In the genomic region with DNA sequence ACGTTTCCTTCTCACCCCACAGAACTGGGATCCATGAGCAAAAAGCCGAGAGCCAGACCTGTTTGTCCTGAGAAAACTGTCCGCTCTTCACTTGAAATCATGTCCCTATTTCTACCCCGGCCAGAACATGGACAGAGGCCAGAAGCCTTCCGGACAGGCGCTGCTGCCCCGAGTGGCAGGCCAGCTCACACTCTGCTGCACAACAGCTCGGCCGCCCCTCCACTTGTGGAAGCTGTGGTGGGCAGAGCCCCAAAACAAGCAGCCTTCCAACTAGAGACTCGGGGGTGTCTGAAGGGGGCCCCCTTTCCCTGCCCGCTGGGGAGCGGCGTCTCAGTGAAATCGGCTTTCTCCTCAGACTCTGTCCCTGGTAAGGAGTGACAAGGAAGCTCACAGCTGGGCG, we compare ENCODE assay signal across 16 cellular contexts. TPM values are rescaled to one million over a fixed set of nuclear protein-coding genes. Genes with fewer than 3 reads are reported as not detected.
DNase-seq lines count a peak whose midpoint lies in the region; ATAC-seq and TF ChIP-seq lines count a peak whose summit lies in the region.
"Had no signal": no experiment of that assay in that cellular context is flagged by ENCODE, and none has a peak within 500 bp of the region (broad histone marks: within the 10 kb centered on the region; RNA-seq: fewer than 3 reads in every experiment).

No MANE protein-coding gene starts in this region.

- TF ChIP-seq CTCF in dorsolateral prefrontal cortex (IDR thresholded peaks at IDR 0.05 in 54 of 56, conservative IDR thresholded peaks at IDR 0.05 in 2 of 56; ENCODE audit: low read depth in 1 of 56, partially characterized antibody in 56 of 56) (peak in 21 of 56 donors; percentile 9 to 48 (median 23)), smooth muscle cell (IDR thresholded peaks at IDR 0.05; ENCODE audit: borderline replicate concordance, insufficient read depth, poor library complexity, severe bottlenecking) (no peak), tibial artery (IDR thresholded peaks at IDR 0.05) (no peak)

- peaks cover 22 to 54% (median 44%) of the 10 kb centered on the region in 7 donors for H3K4me1 Mint-ChIP-seq in naive thymus-derived CD4-positive, alpha-beta T cell

- H2AFZ ChIP-seq in smooth muscle cell (ENCODE audit: low read depth): no peak overlapping the region

- no peaks in the 10 kb centered on the region for H3K9me3 ChIP-seq in naive thymus-derived CD4-positive, alpha-beta T cell (ENCODE audit: control insufficient read depth in 2 of 3, low read length in 3 of 3)
- H3K9me3 ChIP-seq in smooth muscle cell (replicated peaks; ENCODE audit: low read depth) (no peaks in the 10 kb centered on the region), tibial artery (no peaks in the 10 kb centered on the region)

- WGBS in smooth muscle cell (ENCODE audit: low lambda C conversion rate): 88% methylated on average over 15 of the region's 15 CpGs

- peaks cover 14% of the 10 kb centered on the region for H3F3A ChIP-seq in smooth muscle cell (ENCODE audit: low read depth)

- no peaks in the 10 kb centered on the region for H3K27me3 ChIP-seq in dorsolateral prefrontal cortex
- no peaks in the 10 kb centered on the region for H3K27me3 ChIP-seq in naive thymus-derived CD4-positive, alpha-beta T cell (ENCODE audit: control insufficient read depth in 2 of 2, insufficient read depth in 2 of 2, low read length in 2 of 2)
- no peaks in the 10 kb centered on the region for H3K27me3 ChIP-seq in smooth muscle cell (ENCODE audit: low read depth)
- no peaks in the 10 kb centered on the region for H3K27me3 ChIP-seq in tibial artery

- H3K27me3 Mint-ChIP-seq in naive thymus-derived CD4-positive, alpha-beta T cell: no peaks in the 10 kb centered on the region
- H3K27me3 Mint-ChIP-seq: activated naive CD8-positive, alpha-beta T cell treated with anti-CD3 and anti-CD28 coated beads for 36 hours had no signal

- intact Hi-C loops in Right ventricle myocardium inferior (cut with DNase I) (loop anchor here (5.0 kb wide), 2 partner anchors 204 to 294 kb away; partner anchors contain the start of gene TMEM132A), cardiac septum (cut with DNase I) (no loop called here), dorsolateral prefrontal cortex (cut with DNase I) (loop anchor here in 1 of 2 donors (5.0 to 10.0 kb wide), 2 partner anchors 61 to 351 kb away; no protein-coding TSS in a partner anchor), tibial artery (cut with DNase I; ENCODE audit: low total_unique reads) (loop anchor here (5.0 to 10.0 kb wide), 2 partner anchors 61 to 201 kb away; partner anchors contain the start of gene TMEM132A)
- intact Hi-C loops in naive thymus-derived CD4-positive, alpha-beta T cell (cut with micrococcal nuclease): loop anchor here in 1 of 2 donors (5.0 kb wide), 1 partner anchor 294 kb away; no protein-coding TSS in a partner anchor

- H4K20me1 ChIP-seq in smooth muscle cell (ENCODE audit: low read depth): peaks cover 7% of the 10 kb centered on the region

- peak; percentile 74 for DNase-seq in Right ventricle myocardium inferior (ENCODE audit: missing footprints)
- DNase-seq in cardiac septum (ENCODE audit: low spot score): no peak
- DNase-seq in dorsolateral prefrontal cortex: peak in 4 of 10 donors; percentile 34 to 53 (median 48)
- DNase-seq in naive thymus-derived CD4-positive, alpha-beta T cell: no peak
- DNase-seq in ureter (ENCODE audit: low spot score): peak; percentile 57
- no peak for DNase-seq in smooth muscle cell (lab: John Stamatoyannopoulos, UW; ENCODE audit: unreplicated experiment)
- DNase-seq in tibial artery: no peak
- no peak for DNase-seq in HEK293T (ENCODE audit: extremely low spot score)
- DNase-seq: activated CD8-positive, alpha-beta memory T cell treated with anti-CD3 and anti-CD28 coated beads for 24 hours; activated naive CD8-positive, alpha-beta T cell treated with anti-CD3 and anti-CD28 coated beads for 36 hours; DMS79; KBM-7; NCI-H1436; NCI-H526; RPMI8226 had no signal

- H3K4me2 ChIP-seq in smooth muscle cell: no peak overlapping the region

- POLR2A ChIA-PET in naive thymus-derived CD4-positive, alpha-beta T cell (lab: Charles Lee): interaction anchor here (0.5 to 8.1 kb wide), 5 partner anchors 11 to 59 kb away, joined by 3 to 82 read pairs (median 4); no protein-coding TSS in a partner anchor
- POLR2A ChIA-PET in HEK293T (lab: Yijun Ruan, JAX): no interaction called here

- ATAC-seq in Right ventricle myocardium inferior: no peak
- no peak for ATAC-seq in naive thymus-derived CD4-positive, alpha-beta T cell

- H3K4me1 ChIP-seq in naive thymus-derived CD4-positive, alpha-beta T cell (ENCODE audit: control insufficient read depth in 2 of 2, insufficient read depth in 2 of 2, low read length in 2 of 2): peaks cover 4 to 23% of the 10 kb centered on the region in 2 donors
- H3K4me1 ChIP-seq in smooth muscle cell (ENCODE audit: low read depth): no peaks in the 10 kb centered on the region
- peaks cover 0 to 21% (median 13%) of the 10 kb centered on the region in 4 donors for H3K4me1 ChIP-seq in tibial artery

- no peaks in the 10 kb centered on the region for H3K79me2 ChIP-seq in smooth muscle cell (ENCODE audit: low read depth)

- CTCF ChIA-PET in naive thymus-derived CD4-positive, alpha-beta T cell (lab: Charles Lee): interaction anchor here (1.0 to 2.0 kb wide), 5 partner anchors 9 to 294 kb away, joined by 3 to 4 read pairs (median 3); no protein-coding TSS in a partner anchor
- CTCF ChIA-PET in HEK293T (lab: Yijun Ruan, JAX): interaction anchor here (0.8 kb wide), 1 partner anchor 54 kb away, joined by 4 read pairs; no protein-coding TSS in a partner anchor

- H3K27ac ChIP-seq in dorsolateral prefrontal cortex (peak overlapping the region in 3 of 59 donors; percentile 11 to 51 (median 21)), smooth muscle cell (ENCODE audit: low read depth) (no peak overlapping the region), tibial artery (no peak overlapping the region)
- no peak overlapping the region for H3K27ac ChIP-seq in naive thymus-derived CD4-positive, alpha-beta T cell (ENCODE audit: low read depth, low read length)

- H3K9ac ChIP-seq in smooth muscle cell (ENCODE audit: low read depth): no peak overlapping the region

- H3K9me3 Mint-ChIP-seq in naive thymus-derived CD4-positive, alpha-beta T cell: peaks cover 0 to 5% (median 0%) of the 10 kb centered on the region in 11 donors
- H3K9me3 Mint-ChIP-seq: activated naive CD8-positive, alpha-beta T cell treated with anti-CD3 and anti-CD28 coated beads for 36 hours had no signal

- peak overlapping the region in 2 of 10 donors; percentile 6 to 23 for H3K4me3 Mint-ChIP-seq in naive thymus-derived CD4-positive, alpha-beta T cell
- H3K4me3 Mint-ChIP-seq: activated naive CD8-positive, alpha-beta T cell treated with anti-CD3 and anti-CD28 coated beads for 36 hours had no signal

- H3K36me3 ChIP-seq in naive thymus-derived CD4-positive, alpha-beta T cell (ENCODE audit: control insufficient read depth in 2 of 3, insufficient read depth in 3 of 3, low read length in 3 of 3): peaks cover 12 to 66% (median 19%) of the 10 kb centered on the region in 3 experiments
- no peaks in the 10 kb centered on the region for H3K36me3 ChIP-seq in smooth muscle cell (ENCODE audit: low read depth)
- H3K36me3 ChIP-seq in tibial artery: peaks cover 0 to 15% (median 2%) of the 10 kb centered on the region in 3 donors

- H3K4me3 ChIP-seq in dorsolateral prefrontal cortex: peak overlapping the region in 37 of 59 donors; percentile 3 to 49 (median 21)
- no peak overlapping the region for H3K4me3 ChIP-seq in naive thymus-derived CD4-positive, alpha-beta T cell (ENCODE audit: low read length)
- H3K4me3 ChIP-seq in smooth muscle cell: no peak overlapping the region
- no peak overlapping the region for H3K4me3 ChIP-seq in tibial artery

- peaks cover 11 to 51% (median 30%) of the 10 kb centered on the region in 5 donors for H3K36me3 Mint-ChIP-seq in naive thymus-derived CD4-positive, alpha-beta T cell

- H3K27ac Mint-ChIP-seq in naive thymus-derived CD4-positive, alpha-beta T cell: peak overlapping the region in 8 of 9 donors; percentile 30 to 85 (median 61)

TF ChIP-seq in HEK293T, 16 proteins besides CTCF, POLR2A, EP300 and RAD21:
- TF ChIP-seq SP1 (IDR thresholded peaks at IDR 0.05) (no peak), ZNF384 (IDR thresholded peaks at IDR 0.05) (no peak), LEF1 (IDR thresholded peaks at IDR 0.05; ENCODE audit: borderline replicate concordance) (no peak), FOXM1 (IDR thresholded peaks at IDR 0.05; ENCODE audit: borderline replicate concordance) (no peak), FOXK2 (IDR thresholded peaks at IDR 0.05) (no peak), TARDBP (IDR thresholded peaks at IDR 0.05) (no peak), CTBP1 (IDR thresholded peaks at IDR 0.05; ENCODE audit: borderline replicate concordance) (no peak), FOXA1 (IDR thresholded peaks at IDR 0.05) (no peak), HDGF (IDR thresholded peaks at IDR 0.05; ENCODE audit: borderline replicate concordance) (no peak), NFRKB (IDR thresholded peaks at IDR 0.05) (no peak), L3MBTL2 (conservative IDR thresholded peaks at IDR 0.05) (no peak), ARNT (IDR thresholded peaks at IDR 0.05) (no peak), ELF4 (IDR thresholded peaks at IDR 0.05) (no peak)

RNA-seq across cellular contexts. Expression of gene CD5, which starts 24.0 kb away (rescaled TPM):
- not detected for total RNA-seq in Right ventricle myocardium inferior
- total RNA-seq in cardiac septum: not detected
- 1 to 10 TPM in 2 of 120 experiments, under 1 TPM in 99, not detected in 19; 0.14 to 2.2 (median 0.30) TPM for total RNA-seq in dorsolateral prefrontal cortex
- 100 to 1,000 TPM; 180 to 399 (median 224) TPM for total RNA-seq in naive thymus-derived CD4-positive, alpha-beta T cell
- 100 to 1,000 TPM; 217 to 371 TPM for polyA plus RNA-seq in naive thymus-derived CD4-positive, alpha-beta T cell
- 1.6 TPM for total RNA-seq in ureter
- total RNA-seq in smooth muscle cell: not detected in 2 replicates
- 0.10 and 0.72 TPM in 2 replicates for polyA plus RNA-seq in smooth muscle cell
- total RNA-seq: dermis microvascular lymphatic vessel endothelial cell had no signal

RNA-seq across cellular contexts. Expression of gene VPS37C, which starts 35.0 kb away (rescaled TPM):
- total RNA-seq in Right ventricle myocardium inferior: 16.5 TPM
- total RNA-seq in cardiac septum: 19.6 TPM
- 10 to 100 TPM; 15.7 to 30.0 (median 20.6) TPM for total RNA-seq in dorsolateral prefrontal cortex
- 10 to 100 TPM in 1 of 5 experiments, 1 to 10 TPM in 4; 4.1 to 12.0 (median 7.9) TPM for total RNA-seq in naive thymus-derived CD4-positive, alpha-beta T cell
- polyA plus RNA-seq in naive thymus-derived CD4-positive, alpha-beta T cell: under 1 TPM; 0.31 to 0.82 TPM
- 30.8 TPM for total RNA-seq in ureter
- total RNA-seq in smooth muscle cell: 8.8 and 13.6 TPM in 2 replicates
- 15.4 and 22.4 TPM in 2 replicates for polyA plus RNA-seq in smooth muscle cell

Comparison
In these comparisons a context has a peak if more than half of its experiments do, and no peak if none do; other contexts are left out.
1. DNase-seq: peak in Right ventricle myocardium inferior (single experiment) and ureter (single experiment); none in cardiac septum (single experiment), naive thymus-derived CD4-positive, alpha-beta T cell (0 of 9), smooth muscle cell (single experiment), tibial artery (0 of 2) and HEK293T (single experiment).
2. H3K4me3 ChIP-seq: peak in dorsolateral prefrontal cortex (37 of 59); none in naive thymus-derived CD4-positive, alpha-beta T cell (single experiment), smooth muscle cell (single experiment) and tibial artery (0 of 2).
3. RNA of gene CD5, which starts 24.0 kb away (total RNA-seq): 180 to 399 TPM in naive thymus-derived CD4-positive, alpha-beta T cell; 1.6 TPM in ureter (single experiment), 0.14 to 2.2 TPM in dorsolateral prefrontal cortex, not detected in cardiac septum (single experiment), not detected in Right ventricle myocardium inferior (single experiment) and not detected in smooth muscle cell; every median in the first group is over 10 times any median in the second.